ENCODE assay signal across 26 cellular contexts in genomic region chr9:114357911-114358328, GRCh38. TPM values are rescaled to one million over a fixed set of nuclear protein-coding genes. Genes with fewer than 3 reads are reported as not detected.
DNase-seq lines count a peak whose midpoint lies in the region; ATAC-seq and TF ChIP-seq lines count a peak whose summit lies in the region.
"Had no signal": no experiment of that assay in that cellular context is flagged by ENCODE, and none has a peak within 500 bp of the region (broad histone marks: within the 10 kb centered on the region; RNA-seq: fewer than 3 reads in every experiment).

No MANE protein-coding gene starts in this region.

- no peaks in the 10 kb centered on the region for H3K27me3 Mint-ChIP-seq in CD4-positive, alpha-beta memory T cell
- no peaks in the 10 kb centered on the region for H3K27me3 Mint-ChIP-seq in activated naive CD8-positive, alpha-beta T cell treated with anti-CD3 and anti-CD28 coated beads, Interleukin-2, amount 50 U/mL, for 24 hours
- no peaks in the 10 kb centered on the region for H3K27me3 Mint-ChIP-seq in naive thymus-derived CD8-positive, alpha-beta T cell

- peaks cover 0 to 36% (median 12%) of the 10 kb centered on the region in 11 experiments; a peak in 8 of 22 replicates for H4K20me1 ChIP-seq in BLaER1 treated with 17β-estradiol and CSF1 and Interleukin-3, amounts not matched to agents 10 nM and 100 nM

- H3K4me1 ChIP-seq in BLaER1 treated with 17β-estradiol and CSF1 and Interleukin-3, amounts not matched to agents 10 nM and 100 nM: peaks cover 14 to 73% (median 45%) of the 10 kb centered on the region in 10 experiments
- peaks cover 50% of the 10 kb centered on the region for H3K4me1 ChIP-seq in CD4-positive, alpha-beta memory T cell (ENCODE audit: insufficient read depth, low read length)
- H3K4me1 ChIP-seq: Caco-2, heart left ventricle, left lung, thyroid gland had no signal

- no peaks in the 10 kb centered on the region for H3K9me3 ChIP-seq in BLaER1 treated with 17β-estradiol and CSF1 and Interleukin-3, amounts not matched to agents 10 nM and 100 nM (replicated peaks in 1 of 11)
- H3K9me3 ChIP-seq in CD4-positive, alpha-beta memory T cell (ENCODE audit: control insufficient read depth in 1 of 2, low read length in 2 of 2): no peaks in the 10 kb centered on the region
- H3K9me3 ChIP-seq: Caco-2, heart left ventricle, left lung, thyroid gland had no signal

- H3K9ac ChIP-seq in BLaER1 treated with 17β-estradiol and CSF1 and Interleukin-3, amounts not matched to agents 10 nM and 100 nM: peak overlapping the region in 6 of 11 experiments; percentile 4 to 40 (median 14); a peak in 5 of 22 replicates
- H3K9ac ChIP-seq: GM23248 had no signal

- H3K36me3 Mint-ChIP-seq in CD4-positive, alpha-beta memory T cell: peaks cover 54 to 87% of the 10 kb centered on the region in 2 donors
- H3K36me3 Mint-ChIP-seq in activated naive CD8-positive, alpha-beta T cell treated with anti-CD3 and anti-CD28 coated beads, Interleukin-2, amount 50 U/mL, for 24 hours (ENCODE audit: low read depth): peaks cover 67% of the 10 kb centered on the region
- peaks cover 10 to 96% (median 29%) of the 10 kb centered on the region in 3 donors for H3K36me3 Mint-ChIP-seq in naive thymus-derived CD8-positive, alpha-beta T cell

- in situ Hi-C loops in GM13977 (cut with MboI; ENCODE audit: low pct_unique_long_range_greater_than_20kb, low sequenced_read_pairs, unreplicated experiment): no loop called here

- CTCF ChIA-PET in CD4-positive, alpha-beta memory T cell (lab: Charles Lee; ENCODE audit: partially characterized antibody): no interaction called here

- DNase-seq in CD4-positive, alpha-beta memory T cell: no peak
- DNase-seq in activated naive CD8-positive, alpha-beta T cell treated with anti-CD3 and anti-CD28 coated beads, Interleukin-2, amount 50 U/mL, for 24 hours: no peak
- DNase-seq in naive thymus-derived CD8-positive, alpha-beta T cell: no peak
- DNase-seq in UCSD-AML1 (lab: John Stamatoyannopoulos, UW; ENCODE audit: unreplicated experiment) (no peak), C1 segment of cervical spinal cord (lab: John Stamatoyannopoulos, UW) (no peak), GM13977 (ENCODE audit: low spot score) (no peak)
- DNase-seq in activated CD8-positive, alpha-beta memory T cell treated with anti-CD3 and anti-CD28 coated beads, Interleukin-2, amount 50 U/mL, for 48 hours: no peak
- DNase-seq: Caco-2; central memory CD4-positive, alpha-beta T cell; GM23248; heart left ventricle; left lung; NCI-H1048; NCI-H187; NCI-H748 treated with DMSO at 0.1 percent for 48 hours; small intestine; stimulated activated naive CD4-positive, alpha-beta T cell; thyroid gland had no signal

- H3K4me3 Mint-ChIP-seq in CD4-positive, alpha-beta memory T cell: no peak overlapping the region
- no peak overlapping the region for H3K4me3 Mint-ChIP-seq in activated naive CD8-positive, alpha-beta T cell treated with anti-CD3 and anti-CD28 coated beads, Interleukin-2, amount 50 U/mL, for 24 hours
- no peak overlapping the region for H3K4me3 Mint-ChIP-seq in naive thymus-derived CD8-positive, alpha-beta T cell

- H3K9me3 Mint-ChIP-seq in CD4-positive, alpha-beta memory T cell: no peaks in the 10 kb centered on the region
- H3K9me3 Mint-ChIP-seq in activated naive CD8-positive, alpha-beta T cell treated with anti-CD3 and anti-CD28 coated beads, Interleukin-2, amount 50 U/mL, for 24 hours: no peaks in the 10 kb centered on the region
- H3K9me3 Mint-ChIP-seq in naive thymus-derived CD8-positive, alpha-beta T cell: no peaks in the 10 kb centered on the region

- POLR2A ChIA-PET in CD4-positive, alpha-beta memory T cell (lab: Charles Lee; ENCODE audit: partially characterized antibody): interaction anchor here (0.7 to 37.6 kb wide), 3 partner anchors 13 to 35 kb away, joined by 3 to 1614 read pairs (median 4); partner anchors contain the start of gene AKNA
- POLR2A ChIA-PET in naive thymus-derived CD8-positive, alpha-beta T cell (lab: Charles Lee): interaction anchor here (25.1 to 41.6 kb wide), 2 partner anchors 9 to 35 kb away, joined by 324 to 1589 read pairs; partner anchors contain the start of gene AKNA

- H3K27ac ChIP-seq in BLaER1 treated with 17β-estradiol and CSF1 and Interleukin-3, amounts not matched to agents 10 nM and 100 nM: peak overlapping the region in 9 of 11 experiments; percentile 3 to 53 (median 28); a peak in 9 of 22 replicates
- H3K27ac ChIP-seq in CD4-positive, alpha-beta memory T cell (ENCODE audit: low read depth, low read length): no peak overlapping the region
- H3K27ac ChIP-seq: GM23248, heart left ventricle, left lung, RWPE1, SK-N-MC, thyroid gland had no signal

- H3K36me3 ChIP-seq in BLaER1 treated with 17β-estradiol and CSF1 and Interleukin-3, amounts not matched to agents 10 nM and 100 nM: peaks cover 98 to 100% (median 99%) of the 10 kb centered on the region in 11 experiments
- peaks cover 83% of the 10 kb centered on the region for H3K36me3 ChIP-seq in CD4-positive, alpha-beta memory T cell (ENCODE audit: insufficient read depth, low read length)

- H3K4me2 ChIP-seq in BLaER1 treated with 17β-estradiol and CSF1 and Interleukin-3, amounts not matched to agents 10 nM and 100 nM: peak overlapping the region in 1 of 11 experiments; percentile 38; a peak in 2 of 22 replicates

- H3K27me3 ChIP-seq in BLaER1 treated with 17β-estradiol and CSF1 and Interleukin-3, amounts not matched to agents 10 nM and 100 nM: no peaks in the 10 kb centered on the region
- H3K27me3 ChIP-seq in CD4-positive, alpha-beta memory T cell (ENCODE audit: insufficient read depth, low read length): no peaks in the 10 kb centered on the region
- H3K27me3 ChIP-seq: heart left ventricle, left lung, thyroid gland had no signal

- H3K4me1 Mint-ChIP-seq in CD4-positive, alpha-beta memory T cell: peaks cover 24 to 52% (median 38%) of the 10 kb centered on the region in 4 donors
- peaks cover 43% of the 10 kb centered on the region for H3K4me1 Mint-ChIP-seq in activated naive CD8-positive, alpha-beta T cell treated with anti-CD3 and anti-CD28 coated beads, Interleukin-2, amount 50 U/mL, for 24 hours
- H3K4me1 Mint-ChIP-seq in naive thymus-derived CD8-positive, alpha-beta T cell: peaks cover 26 to 72% (median 62%) of the 10 kb centered on the region in 4 donors

- TF ChIP-seq CTCF in GM13977 (IDR thresholded peaks at IDR 0.05; ENCODE audit: extremely low read depth, insufficient read depth, missing control alignments): no peak

- peak overlapping the region in 6 of 7 donors; percentile 25 to 91 (median 69) for H3K27ac Mint-ChIP-seq in CD4-positive, alpha-beta memory T cell
- H3K27ac Mint-ChIP-seq in activated naive CD8-positive, alpha-beta T cell treated with anti-CD3 and anti-CD28 coated beads, Interleukin-2, amount 50 U/mL, for 24 hours: peak overlapping the region; percentile 77
- peak overlapping the region; percentile 65 to 95 (median 85) for H3K27ac Mint-ChIP-seq in naive thymus-derived CD8-positive, alpha-beta T cell

- intact Hi-C loops in CD4-positive, alpha-beta memory T cell (cut with micrococcal nuclease): no loop called here

- no peak overlapping the region for H3K4me3 ChIP-seq in BLaER1 treated with 17β-estradiol and CSF1 and Interleukin-3, amounts not matched to agents 10 nM and 100 nM
- no peak overlapping the region for H3K4me3 ChIP-seq in CD4-positive, alpha-beta memory T cell (ENCODE audit: low read length in 2 of 2)
- H3K4me3 ChIP-seq: GM23248, heart left ventricle, left lung, SK-N-MC, thyroid gland had no signal

- ATAC-seq in activated naive CD8-positive, alpha-beta T cell treated with anti-CD3 and anti-CD28 coated beads, Interleukin-2, amount 50 U/mL, for 24 hours: no peak
- ATAC-seq in naive thymus-derived CD8-positive, alpha-beta T cell: no peak
- ATAC-seq: heart left ventricle, left lung had no signal

RNA-seq across cellular contexts. Expression of gene ORM2, which starts 28.3 kb away (rescaled TPM):
- total RNA-seq in CD4-positive, alpha-beta memory T cell: not detected
- polyA plus RNA-seq in CD4-positive, alpha-beta memory T cell: not detected
- total RNA-seq in naive thymus-derived CD8-positive, alpha-beta T cell: not detected
- not detected for polyA plus RNA-seq in naive thymus-derived CD8-positive, alpha-beta T cell
- total RNA-seq: activated CD8-positive, alpha-beta memory T cell treated with anti-CD3 and anti-CD28 coated beads for 36 hours; aorta; Daoy; GM23248; heart left ventricle; LHCN-M2; pulmonary artery endothelial cell; thyroid gland had no signal
- polyA plus RNA-seq: aorta, GM23248 had no signal

RNA-seq across cellular contexts. Expression of gene AKNA, which starts 29.9 kb away (rescaled TPM):
- total RNA-seq in CD4-positive, alpha-beta memory T cell: 100 to 1,000 TPM; 374 to 375 TPM
- 10 to 100 TPM in 1 of 2 donors, 1 to 10 TPM in 1; 1.9 to 35.6 TPM for polyA plus RNA-seq in CD4-positive, alpha-beta memory T cell
- 100 to 1,000 TPM; 425 to 430 TPM for total RNA-seq in naive thymus-derived CD8-positive, alpha-beta T cell
- polyA plus RNA-seq in naive thymus-derived CD8-positive, alpha-beta T cell: 10 to 100 TPM; 12.7 to 31.6 (median 21.3) TPM

RNA-seq across cellular contexts. Expression of gene ORM1, which starts 35.0 kb away (rescaled TPM):
- total RNA-seq in CD4-positive, alpha-beta memory T cell: not detected
- not detected for polyA plus RNA-seq in CD4-positive, alpha-beta memory T cell
- total RNA-seq in naive thymus-derived CD8-positive, alpha-beta T cell: not detected
- polyA plus RNA-seq in naive thymus-derived CD8-positive, alpha-beta T cell: not detected
- total RNA-seq: activated CD8-positive, alpha-beta memory T cell treated with anti-CD3 and anti-CD28 coated beads for 36 hours; Daoy; GM23248; LHCN-M2; pulmonary artery endothelial cell; thyroid gland had no signal
- polyA plus RNA-seq: GM23248 had no signal
